ENCODE assay signal across 21 cellular contexts in genomic region chr11:126437731-126438130, GRCh38.
"Had no signal": no experiment of that assay in that cellular context is flagged by ENCODE, and none has a peak within 500 bp of the region (broad histone marks: within the 10 kb centered on the region; RNA-seq: fewer than 3 reads in every experiment).

No MANE protein-coding gene starts in this region.

- ATAC-seq: esophagus mucosa; gastrocnemius medialis; left lung; lower lobe of right lung; stimulated activated naive B cell treated with anti-CD40 and anti-IgM and Interleukin-4, amounts not matched to agents 10 μg/mL and 1 μg/mL and 100 μg/mL, for 72 hours; stimulated activated naive CD8-positive, alpha-beta T cell treated with anti-CD3 and anti-CD28 coated beads, Interleukin-15, amount 100 ng/mL, for 72 hours had no signal

- H3K36me3 Mint-ChIP-seq: memory B cell; stimulated activated naive B cell treated with anti-CD40 and anti-IgM and Interleukin-4, amounts not matched to agents 10 μg/mL and 1 μg/mL and 100 μg/mL, for 72 hours had no signal

- H3K27ac Mint-ChIP-seq: memory B cell; nephron; stimulated activated naive B cell treated with anti-CD40 and anti-IgM and Interleukin-4, amounts not matched to agents 10 μg/mL and 1 μg/mL and 100 μg/mL, for 72 hours; stimulated activated naive CD8-positive, alpha-beta T cell treated with anti-CD3 and anti-CD28 coated beads, Interleukin-15, amount 100 ng/mL, for 72 hours had no signal

- H3K9me3 ChIP-seq: gastrocnemius medialis, left lung, lower lobe of right lung, prostate gland, sigmoid colon, testis, tibial nerve had no signal

- DNase-seq: cortex of kidney; dorsolateral prefrontal cortex; effector CD8-positive, alpha-beta T cell; gastrocnemius medialis; islet precursor cell; lower lobe of right lung; midbrain; sigmoid colon; stimulated activated CD4-positive, alpha-beta T cell treated with anti-CD3 and anti-CD28 coated beads, Interleukin-2, amount 100 ng/mL, for 24 hours; stimulated activated CD4-positive, alpha-beta T cell treated with anti-CD3 and anti-CD28 coated beads, Interleukin-4, amount 100 ng/mL, for 4 hours; stimulated activated naive B cell treated with anti-CD40 and anti-IgM and Interleukin-4, amounts not matched to agents 10 μg/mL and 1 μg/mL and 100 μg/mL, for 72 hours; stimulated activated naive CD8-positive, alpha-beta T cell treated with anti-CD3 and anti-CD28 coated beads, Interleukin-15, amount 100 ng/mL, for 72 hours; testis had no signal

- H3K4me3 ChIP-seq: dorsolateral prefrontal cortex, gastrocnemius medialis, left lung, lower lobe of right lung, prostate gland, sigmoid colon, skin epidermis, testis, tibial nerve had no signal

- H3K4me1 ChIP-seq: gastrocnemius medialis, parathyroid adenoma, prostate gland had no signal

- H3K9ac ChIP-seq: parathyroid adenoma had no signal

- H3K36me3 ChIP-seq: gastrocnemius medialis, left lung, lower lobe of right lung, prostate gland, sigmoid colon, tibial nerve had no signal

- H3K27ac ChIP-seq: dorsolateral prefrontal cortex, gastrocnemius medialis, left lung, lower lobe of right lung, parathyroid adenoma, prostate gland, sigmoid colon, skin epidermis, testis, tibial nerve had no signal

- H2AFZ ChIP-seq: parathyroid adenoma had no signal

- H3K27me3 ChIP-seq: dorsolateral prefrontal cortex, testis, tibial nerve had no signal

- H3K79me2 ChIP-seq: parathyroid adenoma had no signal

- H3K9me3 Mint-ChIP-seq: memory B cell; nephron; stimulated activated naive B cell treated with anti-CD40 and anti-IgM and Interleukin-4, amounts not matched to agents 10 μg/mL and 1 μg/mL and 100 μg/mL, for 72 hours; stimulated activated naive CD8-positive, alpha-beta T cell treated with anti-CD3 and anti-CD28 coated beads, Interleukin-15, amount 100 ng/mL, for 72 hours had no signal

- H3K4me3 Mint-ChIP-seq: memory B cell; nephron; stimulated activated naive B cell treated with anti-CD40 and anti-IgM and Interleukin-4, amounts not matched to agents 10 μg/mL and 1 μg/mL and 100 μg/mL, for 72 hours; stimulated activated naive CD8-positive, alpha-beta T cell treated with anti-CD3 and anti-CD28 coated beads, Interleukin-15, amount 100 ng/mL, for 72 hours had no signal
